Comparison of ENCODE assay signal across 15 cellular contexts in the genomic region with DNA sequence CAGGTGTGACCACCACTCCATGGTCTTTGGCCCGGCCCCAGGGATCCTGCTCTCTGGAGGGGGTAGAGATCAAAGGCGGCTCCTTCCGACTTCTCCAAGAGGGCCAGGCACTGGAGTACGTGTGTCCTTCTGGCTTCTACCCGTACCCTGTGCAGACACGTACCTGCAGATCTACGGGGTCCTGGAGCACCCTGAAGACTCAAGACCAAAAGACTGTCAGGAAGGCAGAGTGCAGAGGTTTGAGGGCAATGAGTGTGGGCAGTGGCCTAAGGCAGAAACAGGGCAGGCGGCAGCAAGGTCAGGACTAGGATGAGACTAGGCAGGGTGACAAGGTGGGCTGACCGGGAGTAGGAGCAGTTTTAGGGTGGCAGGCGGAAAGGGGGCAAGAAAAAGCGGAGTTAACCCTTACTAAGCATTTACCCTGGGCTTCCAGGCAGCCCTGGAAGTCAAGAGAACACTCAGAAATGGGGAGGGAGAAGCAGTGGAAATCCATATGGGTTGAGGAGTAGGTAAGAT. TPM values are rescaled to one million over a fixed set of nuclear protein-coding genes. Genes with fewer than 3 reads are reported as not detected.
DNase-seq lines count a peak whose midpoint lies in the region; ATAC-seq and TF ChIP-seq lines count a peak whose summit lies in the region.
"Had no signal": no experiment of that assay in that cellular context is flagged by ENCODE, and none has a peak within 500 bp of the region (broad histone marks: within the 10 kb centered on the region; RNA-seq: fewer than 3 reads in every experiment).

No MANE protein-coding gene starts in this region.

- H3K27ac ChIP-seq in skin epidermis, result peak overlapping the region in 18 of 21 experiments; percentile 25 to 92 (median 84)

- H3K4me3 Mint-ChIP-seq in Calu3 (ENCODE audit: low read depth, unreplicated experiment), result peak overlapping the region; percentile 77
- H3K4me3 Mint-ChIP-seq: naive thymus-derived CD4-positive, alpha-beta T cell had no signal

- peak overlapping the region; percentile 84 for H3K27ac Mint-ChIP-seq in Calu3 (ENCODE audit: unreplicated experiment)

- BruUV-seq in Calu3 (replicated peaks; lab: Mats Ljungman, UMichigan), result TSS peak; percentile 58

- ATAC-seq in left lobe of liver, result peak; percentile 5
- ATAC-seq in HG03520 (IDR thresholded peaks at IDR 0.05; ENCODE audit: unreplicated experiment), result no peak
- ATAC-seq: naive thymus-derived CD4-positive, alpha-beta T cell had no signal

- H3K4me3 ChIP-seq in cardiac fibroblast (replicated peaks in 1 of 2; ENCODE audit: low read depth in 2 of 2, low read length in 2 of 2) (peak overlapping the region; percentile 8 to 20), skin epidermis (peak overlapping the region in 3 of 7 experiments; percentile 0 to 26 (median 23))

- peaks cover 77% of the 10 kb centered on the region for H3K4me1 Mint-ChIP-seq in Calu3 (ENCODE audit: low read depth, unreplicated experiment)

- CTCF ChIA-PET in Calu3 (lab: Charles Lee), result interaction anchor here (0.8 to 1.5 kb wide), 12 partner anchors 13 to 207 kb away, joined by 3 to 16 read pairs (median 5); partner anchors contain the start of genes DXO, EHMT2, LSM2 and MSH5

- peaks cover 61% of the 10 kb centered on the region for H3K36me3 Mint-ChIP-seq in Calu3 (ENCODE audit: insufficient read depth, unreplicated experiment)
- H3K36me3 Mint-ChIP-seq: naive thymus-derived CD4-positive, alpha-beta T cell had no signal

- H3K9me3 Mint-ChIP-seq in Calu3 (ENCODE audit: low read depth, unreplicated experiment), result no peaks in the 10 kb centered on the region
- H3K9me3 Mint-ChIP-seq: naive thymus-derived CD4-positive, alpha-beta T cell had no signal

- intact Hi-C loops in Calu3 (cut with micrococcal nuclease; ENCODE audit: unreplicated experiment), result loop anchor here (10.0 kb wide), 2 partner anchors 172 to 248 kb away; partner anchors contain the start of genes GPSM3, PBX2 and VWA7

- TF ChIP-seq CTCF in Calu3 (IDR thresholded peaks at IDR 0.05; ENCODE audit: unreplicated experiment), result no peak
- TF ChIP-seq CTCF in cardiac fibroblast (IDR thresholded peaks at IDR 0.05; ENCODE audit: low read depth, low read length), result no peak

- H3K27me3 Mint-ChIP-seq in Calu3 (ENCODE audit: unreplicated experiment), result no peaks in the 10 kb centered on the region

- no peak for DNase-seq in Calu3
- DNase-seq in cardiac fibroblast (ENCODE audit: low read depth in 2 of 2), result no peak
- DNase-seq in left lobe of liver (ENCODE audit: low spot score), result no peak
- DNase-seq in NCI-H69 (lab: John Stamatoyannopoulos, UW), result no peak
- no peak for DNase-seq in NCI-H345 (lab: John Stamatoyannopoulos, UW)
- DNase-seq in OCI-M2 (lab: John Stamatoyannopoulos, UW; ENCODE audit: unreplicated experiment), result no peak
- DNase-seq: activated CD8-positive, alpha-beta memory T cell treated with anti-CD3 and anti-CD28 coated beads, Interleukin-2, amount 50 U/mL, for 4 hours; AML-193; naive thymus-derived CD4-positive, alpha-beta T cell; NCI-H1105 treated with DMSO at 0.1 percent for 48 hours; NCI-H524 treated with DMSO at 0.1 percent for 48 hours; SIG-M5 had no signal

RNA-seq across cellular contexts. Expression of gene CFB, which starts 0.5 kb away (rescaled TPM):
- total RNA-seq in Calu3 (2022), result 944 and 1,205 TPM in 2 replicates
- 1,916 TPM for total RNA-seq in left lobe of liver
- total RNA-seq: H7 had no signal

RNA-seq across cellular contexts. Expression of gene NELFE, which starts 12.3 kb away (rescaled TPM):
- total RNA-seq in Calu3 (2022) (141 and 157 TPM in 2 replicates), left lobe of liver (15.3 TPM)

RNA-seq across cellular contexts. Expression of gene SKIC2, which starts 12.5 kb away (rescaled TPM):
- total RNA-seq in Calu3 (2022) (182 and 201 TPM in 2 replicates), left lobe of liver (50.2 TPM)

RNA-seq across cellular contexts. Expression of gene C2, which starts 18.9 kb away (rescaled TPM):
- total RNA-seq in Calu3 (2022) (5.0 and 6.3 TPM in 2 replicates), left lobe of liver (451 TPM)

RNA-seq across cellular contexts. Expression of gene DXO, which starts 25.5 kb away (rescaled TPM):
- total RNA-seq in Calu3 (2022), result 40.9 and 43.6 TPM in 2 replicates
- 15.5 TPM for total RNA-seq in left lobe of liver
